In genomic region chr17:27343294-27343693, GRCh38 we compare ENCODE assay signal across 18 cellular contexts.
"Had no signal": no experiment of that assay in that cellular context is flagged by ENCODE, and none has a peak within 500 bp of the region (broad histone marks: within the 10 kb centered on the region; RNA-seq: fewer than 3 reads in every experiment).

No MANE protein-coding gene starts in this region.

- H3K27ac ChIP-seq: brain microvascular endothelial cell, neutrophil, ovary had no signal

- H3K9me3 ChIP-seq: neutrophil, ovary, thyroid gland had no signal

- H3K4me3 ChIP-seq: ovary, thyroid gland had no signal

- H3K36me3 ChIP-seq: brain microvascular endothelial cell, neutrophil, ovary, thyroid gland had no signal

- H3K27me3 ChIP-seq: brain microvascular endothelial cell, neutrophil, ovary, thyroid gland had no signal

- DNase-seq: activated CD4-positive, alpha-beta memory T cell treated with anti-CD3 and anti-CD28 coated beads for 36 hours; activated CD4-positive, alpha-beta T cell treated with anti-CD3 and anti-CD28 coated beads for 48 hours; activated effector memory CD4-positive, alpha-beta T cell treated with anti-CD3 and anti-CD28 coated beads, Interleukin-2, amount 50 U/mL, for 16 hours; activated naive CD4-positive, alpha-beta T cell treated with anti-CD3 and anti-CD28 coated beads, Interleukin-2, amount 10 ng/mL, durations not matched to agents 7 days and 5 days; brain microvascular endothelial cell; central memory CD4-positive, alpha-beta T cell; effector memory CD8-positive, alpha-beta T cell; foreskin melanocyte; mesenchymal stem cell; naive thymus-derived CD4-positive, alpha-beta T cell; ovary; stimulated activated CD4-positive, alpha-beta T cell treated with anti-CD3 and anti-CD28 coated beads, Interleukin-12 subunit alpha, Interleukin-12 subunit beta, amount 100 ng/mL, for 4 hours; stimulated activated CD4-positive, alpha-beta T cell treated with anti-CD3 and anti-CD28 coated beads, Interleukin-4, amount 100 ng/mL, for 4 hours; SW 1271; T-helper 17 cell; thyroid gland had no signal

- ATAC-seq: effector memory CD8-positive, alpha-beta T cell; esophagus mucosa; naive thymus-derived CD4-positive, alpha-beta T cell; T-helper 17 cell had no signal
